ENCODE assay signal across 8 cellular contexts in the genomic region with DNA sequence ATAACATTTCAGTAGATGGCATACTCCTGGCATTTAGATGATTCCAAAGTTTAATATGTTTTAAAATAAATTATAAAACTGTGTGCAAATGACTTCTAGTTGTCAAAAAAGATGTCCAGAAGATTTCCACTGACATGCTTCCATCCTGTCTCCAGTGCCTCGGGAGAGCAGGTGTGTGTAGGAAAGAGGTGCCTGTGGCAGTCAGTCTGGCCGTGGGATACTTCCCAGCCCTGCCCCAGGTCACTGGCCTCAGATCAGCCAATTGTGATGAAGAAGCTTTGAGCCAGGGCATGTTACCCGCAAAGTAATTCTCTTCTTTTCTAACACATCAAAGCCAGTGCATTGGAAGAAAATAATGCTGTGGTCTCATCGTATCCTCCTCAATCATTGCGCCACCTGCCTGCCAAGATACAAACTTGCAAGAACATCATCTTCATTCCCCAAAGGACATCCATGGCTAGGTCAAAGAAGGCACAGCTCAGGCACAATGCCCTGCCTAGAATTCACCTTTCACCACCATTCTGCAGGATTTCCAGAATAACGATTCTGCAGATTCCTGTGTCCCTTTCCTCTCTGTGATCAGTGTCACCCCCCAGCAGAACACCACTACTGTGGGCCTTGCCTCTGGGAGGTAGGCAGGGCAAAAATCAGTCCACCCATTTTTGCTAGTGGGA. TPM values are rescaled to one million over a fixed set of nuclear protein-coding genes. Genes with fewer than 3 reads are reported as not detected.
DNase-seq lines count a peak whose midpoint lies in the region; ATAC-seq and TF ChIP-seq lines count a peak whose summit lies in the region.

No MANE protein-coding gene starts in this region.

- no peaks in the 10 kb centered on the region for H3K27me3 ChIP-seq in OCI-LY1 (ENCODE audit: insufficient read depth, low read length)
- peaks cover 18% of the 10 kb centered on the region for H3K27me3 ChIP-seq in mesendoderm (ENCODE audit: insufficient read depth, low read length, poor library complexity)

- no peak overlapping the region for H3K4ac ChIP-seq in mesendoderm (ENCODE audit: low read depth, low read length)

- H3K4me1 ChIP-seq in OCI-LY1 (ENCODE audit: insufficient read depth, low read length, severe bottlenecking) (no peaks in the 10 kb centered on the region), mesendoderm (ENCODE audit: control insufficient read depth, low read depth, low read length) (no peaks in the 10 kb centered on the region)

- no peak overlapping the region for H3K56ac ChIP-seq in mesendoderm (ENCODE audit: low read length)

- H4K20me1 ChIP-seq in OCI-LY1 (ENCODE audit: insufficient read depth, low read length): no peaks in the 10 kb centered on the region

- H2BK120ac ChIP-seq in mesendoderm (ENCODE audit: low read depth, low read length): no peak overlapping the region

- no peak overlapping the region for H4K8ac ChIP-seq in mesendoderm (ENCODE audit: low read depth, low read length)

- H2BK5ac ChIP-seq in mesendoderm (ENCODE audit: low read length): no peak overlapping the region

- ATAC-seq in GM18867 (IDR thresholded peaks at IDR 0.05; ENCODE audit: unreplicated experiment) (peak; percentile 45), HG03460 (IDR thresholded peaks at IDR 0.05; ENCODE audit: unreplicated experiment) (no peak)

- H3K9ac ChIP-seq in OCI-LY1 (ENCODE audit: low read length): no peak overlapping the region
- H3K9ac ChIP-seq in mesendoderm (ENCODE audit: low read length): no peak overlapping the region

- H3K9me2 ChIP-seq in OCI-LY1 (ENCODE audit: low read depth, low read length): no peaks in the 10 kb centered on the region

- no peak overlapping the region for H2AK5ac ChIP-seq in mesendoderm (ENCODE audit: low read length)

- no peaks in the 10 kb centered on the region for H3K79me1 ChIP-seq in mesendoderm (ENCODE audit: low read length)

- peak; percentile 66 for TF ChIP-seq CTCF in OCI-LY1 (IDR thresholded peaks at IDR 0.05; ENCODE audit: low read length)

- no peak overlapping the region for H2BK15ac ChIP-seq in mesendoderm (replicated peaks; ENCODE audit: low read depth)

- H3K4me2 ChIP-seq in OCI-LY1 (ENCODE audit: low read length) (no peak overlapping the region), mesendoderm (ENCODE audit: low read length) (no peak overlapping the region)

- WGBS in mesendoderm (ENCODE audit: extremely low coverage, insufficient coverage, low lambda C conversion rate): no CpG with 5 or more reads among the region's 6 CpGs

- no peak overlapping the region for H3K18ac ChIP-seq in mesendoderm (ENCODE audit: low read length)

- H3K4me3 ChIP-seq in OCI-LY1 (ENCODE audit: low read depth, low read length, poor library complexity, severe bottlenecking): no peak overlapping the region
- H3K4me3 ChIP-seq in mesendoderm (ENCODE audit: low read length): no peak overlapping the region

- no peak overlapping the region for H4K5ac ChIP-seq in mesendoderm (ENCODE audit: low read length)

- H3F3A ChIP-seq in OCI-LY1 (ENCODE audit: insufficient read depth, low read length): no peaks in the 10 kb centered on the region

- H3K23ac ChIP-seq in mesendoderm (ENCODE audit: low read length): no peak overlapping the region

- H3K9me3 ChIP-seq in OCI-LY1 (ENCODE audit: low read length): no peaks in the 10 kb centered on the region

- DNase-seq in CMK (ENCODE audit: low read depth) (peak; percentile 11), cerebellar cortex (ENCODE audit: low spot score) (peak; percentile 47), mesendoderm (peak; percentile 80), C1 segment of cervical spinal cord (lab: John Stamatoyannopoulos, UW) (no peak)
- no peak for DNase-seq in activated CD8-positive, alpha-beta memory T cell treated with anti-CD3 and anti-CD28 coated beads, Interleukin-2, amount 50 U/mL, for 48 hours

- H3K79me2 ChIP-seq in OCI-LY1 (ENCODE audit: insufficient read depth, low read length): no peaks in the 10 kb centered on the region
- no peaks in the 10 kb centered on the region for H3K79me2 ChIP-seq in mesendoderm (ENCODE audit: control insufficient read depth, insufficient read depth, low read length)

- H3K27ac ChIP-seq in OCI-LY1 (ENCODE audit: low read depth, low read length, poor library complexity, severe bottlenecking) (no peak overlapping the region), mesendoderm (ENCODE audit: low read depth, low read length) (no peak overlapping the region)

- H2AFZ ChIP-seq in OCI-LY1 (ENCODE audit: low read length): no peak overlapping the region

- H3K36me3 ChIP-seq in OCI-LY1 (ENCODE audit: insufficient read depth, low read length): no peaks in the 10 kb centered on the region
- H3K36me3 ChIP-seq in mesendoderm (ENCODE audit: control insufficient read depth, insufficient read depth, low read length): no peaks in the 10 kb centered on the region

RNA-seq across cellular contexts. Expression of a gene that starts 6.3 kb away (rescaled TPM):
- 1.4 TPM for polyA plus RNA-seq in mesendoderm (2013, experiment 1 of 2)
- 1.9 TPM for polyA plus RNA-seq in mesendoderm (2013, experiment 2 of 2)

Comparison
In these comparisons a context has a peak if more than half of its experiments do, and no peak if none do; other contexts are left out.
1. DNase-seq: peak in CMK (single experiment), cerebellar cortex (single experiment) and mesendoderm (single experiment); none in C1 segment of cervical spinal cord (0 of 14) and activated CD8-positive, alpha-beta memory T cell treated with anti-CD3 and anti-CD28 coated beads, Interleukin-2, amount 50 U/mL, for 48 hours (single experiment).